Comparison of ENCODE assay signal across 8 cellular contexts in genomic region chr2:10432315-10433181, GRCh38. TPM values are rescaled to one million over a fixed set of nuclear protein-coding genes. Genes with fewer than 3 reads are reported as not detected.
DNase-seq lines count a peak whose midpoint lies in the region; ATAC-seq and TF ChIP-seq lines count a peak whose summit lies in the region.

No MANE protein-coding gene starts in this region.

- H3K36me3 Mint-ChIP-seq in type B pancreatic cell, result peaks cover 2% of the 10 kb centered on the region

- TF ChIP-seq CTCF in WI38 (IDR thresholded peaks at IDR 0.05; ENCODE audit: low read depth, low read length) (no peak), type B pancreatic cell (conservative IDR thresholded peaks at IDR 0.05) (no peak)

- ATAC-seq in GM21529 (IDR thresholded peaks at IDR 0.05; ENCODE audit: unreplicated experiment) (no peak), HG03342 (IDR thresholded peaks at IDR 0.05; ENCODE audit: unreplicated experiment) (no peak)

- H3K9me3 Mint-ChIP-seq in type B pancreatic cell, result no peaks in the 10 kb centered on the region

- peaks cover 13% of the 10 kb centered on the region for H3K4me1 Mint-ChIP-seq in type B pancreatic cell (ENCODE audit: unreplicated experiment)

- H3K27me3 Mint-ChIP-seq in type B pancreatic cell, result peaks cover 7% of the 10 kb centered on the region

- DNase-seq in activated effector memory CD4-positive, alpha-beta T cell treated with anti-CD3 and anti-CD28 coated beads, Interleukin-2, amount 50 U/mL, for 16 hours, result peak; percentile 75
- DNase-seq in activated effector memory CD4-positive, alpha-beta T cell treated with Interleukin-2 at 50 U/mL for 16 hours, result no peak
- DNase-seq in iPS-NIHi11 (ENCODE audit: low spot score), result peak; percentile 56
- DNase-seq in type B pancreatic cell (ENCODE audit: extremely low spot score, unreplicated experiment), result no peak
- DNase-seq in NCI-H1694 (lab: John Stamatoyannopoulos, UW), result no peak

- no peak overlapping the region for H3K4me3 Mint-ChIP-seq in type B pancreatic cell

- H3K4me3 ChIP-seq in WI38 (ENCODE audit: low read depth, low read length), result peak overlapping the region; percentile 49

- peak overlapping the region; percentile 13 for H3K27ac Mint-ChIP-seq in type B pancreatic cell

RNA-seq across cellular contexts. Expression of gene ODC1, which starts 15.6 kb away (rescaled TPM):
- 60.7 and 135 TPM in 2 replicates for total RNA-seq in type B pancreatic cell (ENCODE audit: low replicate concordance)

Comparison
In these comparisons a context has a peak if more than half of its experiments do, and no peak if none do; other contexts are left out.
1. DNase-seq: peak in activated effector memory CD4-positive, alpha-beta T cell treated with anti-CD3 and anti-CD28 coated beads, Interleukin-2, amount 50 U/mL, for 16 hours (single experiment) and iPS-NIHi11 (single experiment); none in activated effector memory CD4-positive, alpha-beta T cell treated with Interleukin-2 at 50 U/mL for 16 hours (single experiment), type B pancreatic cell (single experiment) and NCI-H1694 (single experiment).